In the genomic region with DNA sequence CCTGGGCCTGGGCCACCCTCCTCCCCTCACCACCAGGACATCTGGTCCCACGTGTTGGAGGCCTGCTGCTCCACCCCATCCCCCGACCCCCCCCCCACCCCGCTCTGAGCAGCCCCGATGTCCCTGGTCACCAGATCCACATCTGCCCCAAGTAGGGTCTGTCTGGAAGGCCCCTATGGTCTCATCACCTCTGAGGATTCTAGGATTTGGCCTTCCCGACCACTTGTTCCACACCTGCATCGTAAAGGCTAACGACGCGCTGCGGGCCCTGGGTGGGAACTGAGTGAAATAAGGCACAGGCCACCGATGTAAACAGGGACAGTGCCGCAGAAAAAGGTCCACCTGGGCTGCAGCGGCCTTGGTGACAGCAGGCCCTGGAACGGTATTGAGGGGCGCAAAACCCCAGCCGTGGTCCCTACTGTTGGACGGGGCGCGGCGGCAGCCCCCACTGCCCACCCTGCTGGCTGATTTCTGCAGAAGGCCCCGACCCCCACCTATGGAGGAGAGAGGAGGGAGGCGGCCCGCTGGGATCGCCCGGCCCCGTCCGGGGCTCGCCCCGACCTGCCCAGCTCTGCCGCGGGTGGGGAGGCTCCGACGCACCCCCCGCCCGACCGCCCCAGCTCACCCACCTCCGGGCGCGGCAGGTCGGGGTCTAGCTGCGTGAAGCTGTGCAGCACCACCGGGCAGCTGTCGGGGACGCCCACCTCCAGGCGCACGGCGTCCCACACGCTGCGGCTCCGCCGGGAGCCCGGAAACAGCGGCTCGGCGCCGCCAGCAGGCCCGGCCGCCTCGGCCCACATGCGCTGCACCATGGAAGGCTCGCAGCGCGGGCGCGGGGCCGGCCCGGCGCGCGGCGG, we compare ENCODE assay signal across 8 cellular contexts. TPM values are rescaled to one million over a fixed set of nuclear protein-coding genes. Genes with fewer than 3 reads are reported as not detected.
DNase-seq lines count a peak whose midpoint lies in the region; ATAC-seq and TF ChIP-seq lines count a peak whose summit lies in the region.

No MANE protein-coding gene starts in this region.

- no peaks in the 10 kb centered on the region for H3K9me3 Mint-ChIP-seq in memory B cell

- no peaks in the 10 kb centered on the region for H3K27me3 ChIP-seq in breast epithelium

- WGBS in urinary bladder, result 1% methylated on average over 71 of the region's 71 CpGs

- peak; percentile 34 for DNase-seq in activated gamma-delta T cell treated with Interleukin-2 at 50 U/mL for 16 hours
- no peak for DNase-seq in activated gamma-delta T cell (lab: John Stamatoyannopoulos, UW)
- DNase-seq in LNCaP clone FGC (ENCODE audit: low read depth), result no peak
- no peak for DNase-seq in breast epithelium (ENCODE audit: low spot score in 2 of 2)
- DNase-seq in memory B cell (ENCODE audit: low spot score in 2 of 2), result no peak
- no peak for DNase-seq in NAMALWA (ENCODE audit: low spot score)
- no peak for DNase-seq in amniotic stem cell (lab: John Stamatoyannopoulos, UW)

- TF ChIP-seq CTCF in LNCaP clone FGC (IDR thresholded peaks at IDR 0.05; ENCODE audit: control insufficient read depth, extremely low read depth, insufficient read depth) (no peak), breast epithelium (IDR thresholded peaks at IDR 0.05) (no peak)

- H3K36me3 ChIP-seq in breast epithelium (no peaks in the 10 kb centered on the region), urinary bladder (ENCODE audit: insufficient read depth) (no peaks in the 10 kb centered on the region)

- H3K4me3 Mint-ChIP-seq in memory B cell, result peak overlapping the region; percentile 80

- H3K36me3 Mint-ChIP-seq in memory B cell, result no peaks in the 10 kb centered on the region

- no peaks in the 10 kb centered on the region for H3K27me3 Mint-ChIP-seq in memory B cell

- H3K9me3 ChIP-seq in breast epithelium, result no peaks in the 10 kb centered on the region

- peak overlapping the region; percentile 94 to 98 for H3K27ac ChIP-seq in breast epithelium
- H3K27ac ChIP-seq in urinary bladder (ENCODE audit: low read depth), result peak overlapping the region; percentile 76

- H3K4me1 ChIP-seq in breast epithelium, result peaks cover 33 to 35% of the 10 kb centered on the region in 2 donors
- H3K4me1 ChIP-seq in urinary bladder (ENCODE audit: insufficient read depth), result no peaks in the 10 kb centered on the region

- peak overlapping the region; percentile 77 for H3K4me3 ChIP-seq in LNCaP clone FGC (ENCODE audit: low read depth, low read length)
- peak overlapping the region; percentile 83 to 97 (median 88) for H3K4me3 ChIP-seq in breast epithelium
- H3K4me3 ChIP-seq in urinary bladder (ENCODE audit: low read depth, low read length), result peak overlapping the region; percentile 65

- no peak for ATAC-seq in memory B cell (ENCODE audit: low read depth)

- intact Hi-C loops in breast epithelium (cut with DNase I; ENCODE audit: low total_unique reads), result no loop called here

- TF ChIP-seq POLR2A in breast epithelium (IDR thresholded peaks at IDR 0.05), result no peak

- peaks cover 40% of the 10 kb centered on the region for H3K4me1 Mint-ChIP-seq in memory B cell

- peak overlapping the region; percentile 66 for H3K27ac Mint-ChIP-seq in memory B cell

RNA-seq across cellular contexts. Expression of a gene that starts 0.5 kb away (rescaled TPM):
- total RNA-seq in breast epithelium (10 to 100 TPM; 52.0 to 94.1 (median 79.3) TPM), urinary bladder (32.0 TPM)
- polyA plus RNA-seq in urinary bladder, result 53.9 TPM

RNA-seq across cellular contexts. Expression of a gene that starts 43.1 kb away (rescaled TPM):
- total RNA-seq in breast epithelium (10 to 100 TPM; 14.8 to 21.3 (median 15.0) TPM), urinary bladder (5.8 TPM)
- polyA plus RNA-seq in urinary bladder, result 14.2 TPM

RNA-seq across cellular contexts. Expression of a gene that starts 58.8 kb away (rescaled TPM):
- total RNA-seq in breast epithelium (under 1 TPM; 0.29 to 0.98 (median 0.32) TPM), urinary bladder (0.95 TPM)
- 1.4 TPM for polyA plus RNA-seq in urinary bladder
